Comparison of ENCODE assay signal across 2 cellular contexts in the genomic region with DNA sequence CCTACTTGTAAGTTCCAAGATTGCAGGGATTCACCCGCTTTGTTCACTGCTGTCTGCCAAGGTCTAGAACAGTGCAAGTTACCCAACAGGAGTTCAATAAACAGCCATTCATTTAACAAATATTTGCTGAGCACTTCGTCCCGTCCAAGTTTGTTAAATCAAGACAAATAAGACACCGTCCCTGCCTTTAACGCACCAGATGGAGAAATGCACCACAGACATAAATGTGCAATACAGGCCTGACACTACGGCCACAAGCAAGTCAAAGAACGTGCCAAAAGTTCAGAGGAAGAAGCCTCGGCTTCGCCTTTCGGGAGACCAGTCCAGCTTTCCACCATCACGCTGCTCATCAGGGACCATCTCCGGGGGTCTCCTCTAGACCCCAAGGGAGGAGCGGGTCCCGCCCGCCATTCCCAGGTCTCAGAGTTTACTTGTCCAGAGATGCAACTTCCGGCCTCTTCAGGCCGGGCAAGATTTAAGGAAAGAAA.
TF ChIP-seq lines count a peak whose summit lies in the region.

No MANE protein-coding gene starts in this region.

TF ChIP-seq in GM12891, 5 proteins besides CTCF, POLR2A, EP300 and RAD21:
- TF ChIP-seq PAX5 (IDR thresholded peaks at IDR 0.05; ENCODE audit: insufficient read depth, low read length, severe bottlenecking) (no peak), POLR2AphosphoS5 (IDR thresholded peaks at IDR 0.05; ENCODE audit: low read depth, low read length) (no peak), POU2F2 (IDR thresholded peaks at IDR 0.05; ENCODE audit: low read depth, low read length) (no peak), TAF1 (IDR thresholded peaks at IDR 0.05; ENCODE audit: low read depth, low read length) (no peak), SPI1 (IDR thresholded peaks at IDR 0.05; ENCODE audit: low read depth, low read length) (no peak)

TF ChIP-seq in H1, 55 proteins besides CTCF, POLR2A, EP300 and RAD21:
- TF ChIP-seq SRF (IDR thresholded peaks at IDR 0.05; ENCODE audit: low read depth, low read length) (no peak), ASH2L (IDR thresholded peaks at IDR 0.05; ENCODE audit: low read length) (no peak), SP2 (IDR thresholded peaks at IDR 0.05; ENCODE audit: low read length) (no peak), SIN3A (conservative IDR thresholded peaks at IDR 0.05 in 1 of 2, IDR thresholded peaks at IDR 0.05 in 1 of 2; ENCODE audit: low read depth in 1 of 2, low read length in 2 of 2) (no peak), SIRT6 (IDR thresholded peaks at IDR 0.05; ENCODE audit: low read length) (no peak), NRF1 (IDR thresholded peaks at IDR 0.05; ENCODE audit: low read depth, low read length) (no peak), SAP30 (IDR thresholded peaks at IDR 0.05; ENCODE audit: insufficient read depth, insufficient replicate concordance, low read length) (no peak), FOSL1 (IDR thresholded peaks at IDR 0.05; ENCODE audit: insufficient read depth, low read depth, low read length) (no peak), BACH1 (IDR thresholded peaks at IDR 0.05; ENCODE audit: low read length) (no peak), ZNF274 (IDR thresholded peaks at IDR 0.05; ENCODE audit: borderline replicate concordance, extremely low read depth, low read length) (no peak), TCF12 (IDR thresholded peaks at IDR 0.05; ENCODE audit: low read depth, low read length) (no peak), SIX5 (IDR thresholded peaks at IDR 0.05; ENCODE audit: low read depth, low read length) (no peak), YY1 (IDR thresholded peaks at IDR 0.05; ENCODE audit: low read depth, low read length) (no peak), GABPA (IDR thresholded peaks at IDR 0.05; ENCODE audit: borderline replicate concordance, insufficient read depth, low read length) (no peak)
- TF ChIP-seq, protein P1, sequence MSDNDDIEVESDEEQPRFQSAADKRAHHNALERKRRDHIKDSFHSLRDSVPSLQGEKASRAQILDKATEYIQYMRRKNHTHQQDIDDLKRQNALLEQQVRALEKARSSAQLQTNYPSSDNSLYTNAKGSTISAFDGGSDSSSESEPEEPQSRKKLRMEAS (IDR thresholded peaks at IDR 0.05), result no peak
- TF ChIP-seq, protein P2, sequence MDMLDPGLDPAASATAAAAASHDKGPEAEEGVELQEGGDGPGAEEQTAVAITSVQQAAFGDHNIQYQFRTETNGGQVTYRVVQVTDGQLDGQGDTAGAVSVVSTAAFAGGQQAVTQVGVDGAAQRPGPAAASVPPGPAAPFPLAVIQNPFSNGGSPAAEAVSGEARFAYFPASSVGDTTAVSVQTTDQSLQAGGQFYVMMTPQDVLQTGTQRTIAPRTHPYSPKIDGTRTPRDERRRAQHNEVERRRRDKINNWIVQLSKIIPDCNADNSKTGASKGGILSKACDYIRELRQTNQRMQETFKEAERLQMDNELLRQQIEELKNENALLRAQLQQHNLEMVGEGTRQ (IDR thresholded peaks at IDR 0.05; ENCODE audit: low read length), result no peak
- TF ChIP-seq, protein P3, sequence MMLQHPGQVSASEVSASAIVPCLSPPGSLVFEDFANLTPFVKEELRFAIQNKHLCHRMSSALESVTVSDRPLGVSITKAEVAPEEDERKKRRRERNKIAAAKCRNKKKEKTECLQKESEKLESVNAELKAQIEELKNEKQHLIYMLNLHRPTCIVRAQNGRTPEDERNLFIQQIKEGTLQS (IDR thresholded peaks at IDR 0.05; ENCODE audit: insufficient read depth, low read depth, low read length), result no peak
- TF ChIP-seq, protein P4, sequence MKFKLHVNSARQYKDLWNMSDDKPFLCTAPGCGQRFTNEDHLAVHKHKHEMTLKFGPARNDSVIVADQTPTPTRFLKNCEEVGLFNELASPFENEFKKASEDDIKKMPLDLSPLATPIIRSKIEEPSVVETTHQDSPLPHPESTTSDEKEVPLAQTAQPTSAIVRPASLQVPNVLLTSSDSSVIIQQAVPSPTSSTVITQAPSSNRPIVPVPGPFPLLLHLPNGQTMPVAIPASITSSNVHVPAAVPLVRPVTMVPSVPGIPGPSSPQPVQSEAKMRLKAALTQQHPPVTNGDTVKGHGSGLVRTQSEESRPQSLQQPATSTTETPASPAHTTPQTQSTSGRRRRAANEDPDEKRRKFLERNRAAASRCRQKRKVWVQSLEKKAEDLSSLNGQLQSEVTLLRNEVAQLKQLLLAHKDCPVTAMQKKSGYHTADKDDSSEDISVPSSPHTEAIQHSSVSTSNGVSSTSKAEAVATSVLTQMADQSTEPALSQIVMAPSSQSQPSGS (IDR thresholded peaks at IDR 0.05; ENCODE audit: low read length), result no peak
TF ChIP-seq in H1: peak in this region for 0.
